In the genomic region with DNA sequence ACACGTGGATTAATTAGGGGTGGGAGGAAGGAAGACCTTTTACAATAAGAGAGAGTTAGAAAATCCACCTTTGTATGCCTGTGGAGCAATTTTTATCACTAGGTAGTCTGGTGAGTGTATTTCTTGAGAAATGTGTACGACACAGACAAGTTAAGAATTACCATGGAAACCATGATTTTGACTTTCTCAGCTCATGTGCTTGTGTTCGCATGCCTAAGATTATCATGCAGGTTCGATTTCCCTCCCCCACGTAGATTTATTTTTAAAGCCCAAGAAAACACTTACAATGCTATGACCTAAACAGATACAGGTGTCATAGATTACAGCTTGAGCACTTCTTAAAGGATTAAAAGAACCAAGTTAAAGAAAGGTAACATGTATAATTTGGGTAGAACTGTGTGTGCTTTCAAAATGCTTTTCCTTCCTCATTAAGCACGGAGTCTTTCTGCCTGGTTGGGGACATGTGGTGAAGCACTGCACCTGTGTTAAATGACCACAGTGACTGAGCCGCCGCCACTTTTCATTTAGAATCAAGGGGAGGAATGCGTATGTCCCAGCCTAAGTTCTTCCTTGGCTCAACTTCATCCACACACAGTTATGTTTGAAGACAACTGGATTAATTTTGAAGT, we compare ENCODE assay signal across 9 cellular contexts. TPM values are rescaled to one million over a fixed set of nuclear protein-coding genes. Genes with fewer than 3 reads are reported as not detected.
DNase-seq lines count a peak whose midpoint lies in the region; ATAC-seq, FAIRE-seq and TF ChIP-seq lines count a peak whose summit lies in the region.
"Had no signal": no experiment of that assay in that cellular context is flagged by ENCODE, and none has a peak within 500 bp of the region (broad histone marks: within the 10 kb centered on the region; RNA-seq: fewer than 3 reads in every experiment).

No MANE protein-coding gene starts in this region.

- H3K9me3 Mint-ChIP-seq in glutamatergic neuron (ENCODE audit: unreplicated experiment), result peaks cover 3% of the 10 kb centered on the region

- no peak overlapping the region for H4K91ac ChIP-seq in trophoblast cell (ENCODE audit: low read depth, low read length)

- no peak overlapping the region for H3K18ac ChIP-seq in trophoblast cell (ENCODE audit: low read length)

- no peak for DNase-seq in GM12891 (ENCODE audit: insufficient read length, low spot score)
- peak; percentile 56 for DNase-seq in KG1 (lab: John Stamatoyannopoulos, UW)
- DNase-seq in glutamatergic neuron, result no peak
- no peak for DNase-seq in OCI-M1 (lab: John Stamatoyannopoulos, UW)
- DNase-seq in ascending aorta (ENCODE audit: low spot score in 2 of 2), result no peak
- no peak for DNase-seq in trophoblast cell
- no peak for DNase-seq in AML-193 (lab: John Stamatoyannopoulos, UW)

- H3K79me1 ChIP-seq in trophoblast cell (ENCODE audit: low read length), result no peaks in the 10 kb centered on the region

- H3K79me2 ChIP-seq in trophoblast cell (ENCODE audit: control insufficient read depth, insufficient read depth, low read length, poor library complexity), result peaks cover 9% of the 10 kb centered on the region

- no peak overlapping the region for H2BK120ac ChIP-seq in trophoblast cell (ENCODE audit: insufficient read depth, low read length, poor library complexity)

- no peak overlapping the region for H4K12ac ChIP-seq in trophoblast cell (ENCODE audit: low read depth, low read length)

- TF ChIP-seq CTCF in glutamatergic neuron (IDR thresholded peaks at IDR 0.05; ENCODE audit: partially characterized antibody, unreplicated experiment) (no peak), ascending aorta (IDR thresholded peaks at IDR 0.05) (no peak)

- no peak overlapping the region for H3K9ac ChIP-seq in trophoblast cell (ENCODE audit: low read length)

- H3K27me3 Mint-ChIP-seq in glutamatergic neuron (ENCODE audit: unreplicated experiment), result no peaks in the 10 kb centered on the region

- H3K4ac ChIP-seq in trophoblast cell (ENCODE audit: low read depth, low read length), result no peak overlapping the region

- peak overlapping the region; percentile 10 for H3K27ac Mint-ChIP-seq in glutamatergic neuron (ENCODE audit: unreplicated experiment)

- no peaks in the 10 kb centered on the region for H3K4me1 ChIP-seq in ascending aorta
- H3K4me1 ChIP-seq in trophoblast cell (ENCODE audit: control insufficient read depth in 1 of 2, insufficient read depth in 2 of 2, low read length in 2 of 2), result peaks cover 12 to 19% of the 10 kb centered on the region in 2 experiments

- H3K4me3 ChIP-seq in ascending aorta (no peak overlapping the region), trophoblast cell (ENCODE audit: low read depth, low read length) (no peak overlapping the region)

- H2AK5ac ChIP-seq in trophoblast cell (ENCODE audit: low read length), result no peak overlapping the region

- no peak overlapping the region for H3K14ac ChIP-seq in trophoblast cell (ENCODE audit: low read length)

- no peaks in the 10 kb centered on the region for H3K9me3 ChIP-seq in ascending aorta
- H3K9me3 ChIP-seq in trophoblast cell (ENCODE audit: insufficient read depth, low read depth, low read length), result no peaks in the 10 kb centered on the region

- H3K27ac ChIP-seq in ascending aorta, result no peak overlapping the region
- H3K27ac ChIP-seq in trophoblast cell (ENCODE audit: low read depth, low read length), result no peak overlapping the region

- WGBS in trophoblast cell (ENCODE audit: extremely low coverage, insufficient coverage, insufficient read length), result no CpG with 5 or more reads among the region's 9 CpGs

- H3K36me3 Mint-ChIP-seq in glutamatergic neuron (ENCODE audit: unreplicated experiment), result no peaks in the 10 kb centered on the region

- H3K4me1 Mint-ChIP-seq in glutamatergic neuron (ENCODE audit: low read depth, unreplicated experiment), result peaks cover 72% of the 10 kb centered on the region

- H3K36me3 ChIP-seq in ascending aorta (peaks cover 8 to 33% of the 10 kb centered on the region in 2 donors), trophoblast cell (ENCODE audit: control insufficient read depth in 1 of 2, insufficient read depth in 2 of 2, low read length in 2 of 2) (peaks cover 14 to 21% of the 10 kb centered on the region in 2 experiments)

- no peak overlapping the region for H2BK5ac ChIP-seq in trophoblast cell (ENCODE audit: low read depth, low read length, poor library complexity)

- H2BK12ac ChIP-seq in trophoblast cell (ENCODE audit: low read length), result no peak overlapping the region

- no peak overlapping the region for H3K4me3 Mint-ChIP-seq in glutamatergic neuron (ENCODE audit: unreplicated experiment)

- H3K27me3 ChIP-seq in ascending aorta, result no peaks in the 10 kb centered on the region
- H3K27me3 ChIP-seq in trophoblast cell (ENCODE audit: insufficient read depth, low read length), result no peaks in the 10 kb centered on the region

- peak; percentile 43 for ATAC-seq in GM21515 (IDR thresholded peaks at IDR 0.05; ENCODE audit: unreplicated experiment)

- no peak for TF ChIP-seq POLR2A in GM12891 (IDR thresholded peaks at IDR 0.05; ENCODE audit: low read depth, low read length)

- H3K4me2 ChIP-seq in trophoblast cell (ENCODE audit: low read length), result no peak overlapping the region

- intact Hi-C loops in ascending aorta (cut with DNase I), result no loop called here

- peak; percentile 77 for FAIRE-seq in GM12891 (lab: Jason Lieb, UNC)
- FAIRE-seq: islet of Langerhans had no signal

- H3K23ac ChIP-seq in trophoblast cell (ENCODE audit: low read length), result no peak overlapping the region

- no peak overlapping the region for H2AFZ ChIP-seq in trophoblast cell (ENCODE audit: insufficient read depth, low read length, poor library complexity)

- H4K8ac ChIP-seq in trophoblast cell (ENCODE audit: low read depth, low read length), result no peak overlapping the region

TF ChIP-seq in GM12891, 5 proteins besides CTCF, POLR2A, EP300 and RAD21:
- TF ChIP-seq POLR2AphosphoS5 (IDR thresholded peaks at IDR 0.05; ENCODE audit: low read depth, low read length) (no peak), POU2F2 (IDR thresholded peaks at IDR 0.05; ENCODE audit: low read depth, low read length) (0 out of 2 replicates have a peak, but pooled peaks have one; percentile 21), TAF1 (IDR thresholded peaks at IDR 0.05; ENCODE audit: low read depth, low read length) (0 out of 2 replicates have a peak, but pooled peaks have one; percentile 14)

RNA-seq across cellular contexts. Expression of gene SERTAD2, which starts 16.6 kb away (rescaled TPM):
- 16.5 TPM for polyA plus RNA-seq in GM12891 (2012; ENCODE audit: low read depth, missing spikeins)
- total RNA-seq in glutamatergic neuron (ENCODE audit: unreplicated experiment) (15.7 TPM), ascending aorta (8.7 TPM)
- 31.5 and 33.8 TPM in 2 replicates for polyA plus RNA-seq in trophoblast cell (2013)
